Comparison of ENCODE assay signal across 23 cellular contexts in the genomic region with DNA sequence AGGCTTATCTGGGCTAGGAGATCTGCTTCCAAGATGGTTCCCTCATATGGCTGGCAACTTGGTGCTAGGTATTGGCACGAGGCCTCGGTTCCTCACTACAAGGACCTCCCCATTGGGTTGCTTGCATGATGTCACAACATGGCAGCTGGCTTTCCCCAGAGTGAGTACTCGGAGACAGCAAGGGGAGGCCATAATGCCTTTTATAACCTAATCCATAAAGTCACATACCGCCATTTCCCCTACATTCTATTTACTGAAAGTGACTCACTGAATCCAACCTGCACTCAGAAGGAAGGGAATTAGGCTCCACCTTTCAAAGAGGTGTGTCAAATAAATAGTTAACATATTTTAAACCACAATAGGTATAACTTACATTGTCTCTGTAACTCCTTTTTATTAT.
DNase-seq lines count a peak whose midpoint lies in the region; TF ChIP-seq lines count a peak whose summit lies in the region.
"Had no signal": no experiment of that assay in that cellular context is flagged by ENCODE, and none has a peak within 500 bp of the region (broad histone marks: within the 10 kb centered on the region; RNA-seq: fewer than 3 reads in every experiment).

No MANE protein-coding gene starts in this region.

- over 99% methylated on average over 4 of the region's 4 CpGs for WGBS in mesenchymal stem cell
- WGBS in smooth muscle cell (ENCODE audit: low lambda C conversion rate), result 84% methylated on average over 4 of the region's 4 CpGs

- H3K4me3 ChIP-seq in breast epithelium, result no peak overlapping the region
- no peak overlapping the region for H3K4me3 ChIP-seq in mesenchymal stem cell (ENCODE audit: insufficient read depth in 1 of 2, low read depth in 1 of 2, low read length in 2 of 2)
- no peak overlapping the region for H3K4me3 ChIP-seq in smooth muscle cell
- H3K4me3 ChIP-seq: lung, Peyer's patch, right lobe of liver had no signal

- no peak overlapping the region for H3K14ac ChIP-seq in mesenchymal stem cell (ENCODE audit: low read length in 2 of 2)

- H3K18ac ChIP-seq in mesenchymal stem cell (ENCODE audit: low read depth in 1 of 2, low read length in 2 of 2), result no peak overlapping the region

- no peak overlapping the region for H2BK12ac ChIP-seq in mesenchymal stem cell (ENCODE audit: low read length in 2 of 2)

- TF ChIP-seq CTCF in breast epithelium (IDR thresholded peaks at IDR 0.05) (no peak), smooth muscle cell (IDR thresholded peaks at IDR 0.05; ENCODE audit: borderline replicate concordance, insufficient read depth, poor library complexity, severe bottlenecking) (no peak)

- peak; percentile 58 for DNase-seq in LoVo (ENCODE audit: low spot score)
- no peak for DNase-seq in breast epithelium (ENCODE audit: low spot score in 2 of 2)
- no peak for DNase-seq in mesenchymal stem cell
- DNase-seq in smooth muscle cell (lab: John Stamatoyannopoulos, UW; ENCODE audit: unreplicated experiment), result no peak
- DNase-seq in glomerular visceral epithelial cell (ENCODE audit: extremely low spot score), result no peak
- no peak for DNase-seq in RKO (ENCODE audit: low spot score)
- DNase-seq in OCI-M2 (lab: John Stamatoyannopoulos, UW; ENCODE audit: unreplicated experiment), result no peak
- DNase-seq: activated B cell treated with CpG ODN at 0.5 μM for 24 hours; activated CD4-positive, alpha-beta memory T cell treated with anti-CD3 and anti-CD28 coated beads, Interleukin-2, amount 10 ng/mL, durations not matched to agents 7 days and 5 days; activated gamma-delta T cell treated with Interleukin-2 at 50 U/mL for 16 hours; activated T-cell treated with anti-CD3 and anti-CD28 coated beads for 4 hours; brain microvascular endothelial cell; CD4-positive, CD25-positive, alpha-beta regulatory T cell; cortex of kidney; endodermal cell; immature natural killer cell; naive thymus-derived CD4-positive, alpha-beta T cell; NCI-H1417 treated with DMSO at 0.1 percent for 48 hours; occipital lobe; Peyer's patch; right lobe of liver; T-helper 9 cell had no signal

- H3K36me3 ChIP-seq in breast epithelium, result no peaks in the 10 kb centered on the region
- H3K36me3 ChIP-seq in mesenchymal stem cell (ENCODE audit: control insufficient read depth in 1 of 2, insufficient read depth in 2 of 2, low read depth in 1 of 2, low read length in 2 of 2), result peaks cover 6 to 13% of the 10 kb centered on the region in 2 experiments
- no peaks in the 10 kb centered on the region for H3K36me3 ChIP-seq in smooth muscle cell (ENCODE audit: low read depth)
- H3K36me3 ChIP-seq: brain microvascular endothelial cell, Peyer's patch, right lobe of liver had no signal

- peaks cover 65% of the 10 kb centered on the region for H3K79me2 ChIP-seq in smooth muscle cell (ENCODE audit: low read depth)

- H3K4me2 ChIP-seq in mesenchymal stem cell (ENCODE audit: low read length, poor library complexity, severe bottlenecking), result no peak overlapping the region
- no peak overlapping the region for H3K4me2 ChIP-seq in smooth muscle cell

- no peak overlapping the region for H2BK15ac ChIP-seq in mesenchymal stem cell (ENCODE audit: low read depth, poor library complexity, severe bottlenecking)

- H4K20me1 ChIP-seq in smooth muscle cell (ENCODE audit: low read depth), result peaks cover 76% of the 10 kb centered on the region

- no peak overlapping the region for H2BK5ac ChIP-seq in mesenchymal stem cell (ENCODE audit: low read depth, low read length, poor library complexity, severe bottlenecking)

- peaks cover 6% of the 10 kb centered on the region for H3F3A ChIP-seq in smooth muscle cell (ENCODE audit: low read depth)

- H3K4me1 ChIP-seq in breast epithelium (no peaks in the 10 kb centered on the region), mesenchymal stem cell (ENCODE audit: control insufficient read depth, insufficient read depth, low read depth, low read length) (peaks cover 15% of the 10 kb centered on the region), smooth muscle cell (ENCODE audit: low read depth) (peaks cover 9% of the 10 kb centered on the region)

- no peak overlapping the region for H3K4ac ChIP-seq in mesenchymal stem cell (ENCODE audit: low read depth in 1 of 2, low read length in 2 of 2)

- intact Hi-C loops in breast epithelium (cut with DNase I; ENCODE audit: low total_unique reads), result no loop called here

- no peak overlapping the region for H2AK5ac ChIP-seq in mesenchymal stem cell (ENCODE audit: low read length, severe bottlenecking)

- H2AFZ ChIP-seq in mesenchymal stem cell (ENCODE audit: low read depth, low read length), result no peak overlapping the region
- H2AFZ ChIP-seq in smooth muscle cell (ENCODE audit: low read depth), result no peak overlapping the region

- H4K91ac ChIP-seq in mesenchymal stem cell (ENCODE audit: low read length), result peak overlapping the region; percentile 11

- no peak for TF ChIP-seq POLR2A in breast epithelium (IDR thresholded peaks at IDR 0.05)

- H3K9ac ChIP-seq in mesenchymal stem cell (ENCODE audit: low read length) (no peak overlapping the region), smooth muscle cell (ENCODE audit: low read depth) (no peak overlapping the region)

- H3K9me3 ChIP-seq in breast epithelium, result no peaks in the 10 kb centered on the region
- no peaks in the 10 kb centered on the region for H3K9me3 ChIP-seq in mesenchymal stem cell (ENCODE audit: control insufficient read depth, low read length)
- no peaks in the 10 kb centered on the region for H3K9me3 ChIP-seq in smooth muscle cell (replicated peaks; ENCODE audit: low read depth)
- H3K9me3 ChIP-seq: Peyer's patch, right lobe of liver had no signal

- H2BK120ac ChIP-seq in mesenchymal stem cell (ENCODE audit: low read depth, low read length), result no peak overlapping the region

- H3K27me3 ChIP-seq in breast epithelium (no peaks in the 10 kb centered on the region), mesenchymal stem cell (ENCODE audit: control insufficient read depth in 1 of 2, insufficient read depth in 1 of 2, low read length in 2 of 2) (no peaks in the 10 kb centered on the region), smooth muscle cell (ENCODE audit: low read depth) (no peaks in the 10 kb centered on the region)
- H3K27me3 ChIP-seq: brain microvascular endothelial cell, Peyer's patch, right lobe of liver had no signal

- H3K79me1 ChIP-seq in mesenchymal stem cell (replicated peaks; ENCODE audit: low read length, poor library complexity, severe bottlenecking), result peaks cover 46% of the 10 kb centered on the region

- H3K27ac ChIP-seq in breast epithelium (peak overlapping the region; percentile 48 to 65), mesenchymal stem cell (ENCODE audit: low read length, poor library complexity, severe bottlenecking) (no peak overlapping the region), smooth muscle cell (ENCODE audit: low read depth) (peak overlapping the region; percentile 53)
- H3K27ac ChIP-seq: brain microvascular endothelial cell had no signal

- no peak overlapping the region for H4K8ac ChIP-seq in mesenchymal stem cell (ENCODE audit: low read length)

- H3K23ac ChIP-seq in mesenchymal stem cell (ENCODE audit: low read length in 2 of 2), result no peak overlapping the region
